In genomic region chr19:49851456-49852259, GRCh38 we compare ENCODE assay signal across 8 cellular contexts. TPM values are rescaled to one million over a fixed set of nuclear protein-coding genes. Genes with fewer than 3 reads are reported as not detected.
DNase-seq lines count a peak whose midpoint lies in the region; ATAC-seq and TF ChIP-seq lines count a peak whose summit lies in the region.

No MANE protein-coding gene starts in this region.

- intact Hi-C loops in adrenal gland (cut with DNase I), result no loop called here

- H3K79me2 ChIP-seq in smooth muscle cell (ENCODE audit: low read depth), result peaks cover 54% of the 10 kb centered on the region

- H3K9ac ChIP-seq in smooth muscle cell (ENCODE audit: low read depth), result peak overlapping the region; percentile 82

- peak overlapping the region in 2 of 4 donors; percentile 84 to 90 for H3K4me3 ChIP-seq in adrenal gland
- H3K4me3 ChIP-seq in iPS-18c (ENCODE audit: insufficient read depth, low read depth, low read length), result peak overlapping the region; percentile 94
- peak overlapping the region; percentile 86 for H3K4me3 ChIP-seq in smooth muscle cell

- TF ChIP-seq CTCF in adrenal gland (IDR thresholded peaks at IDR 0.05) (no peak), smooth muscle cell (IDR thresholded peaks at IDR 0.05; ENCODE audit: borderline replicate concordance, insufficient read depth, poor library complexity, severe bottlenecking) (no peak)

- TF ChIP-seq POLR2A in adrenal gland (IDR thresholded peaks at IDR 0.05), result no peak

- peak overlapping the region; percentile 90 for H3K4me2 ChIP-seq in smooth muscle cell

- H3K9me3 ChIP-seq in adrenal gland (replicated peaks in 1 of 3), result no peaks in the 10 kb centered on the region
- H3K9me3 ChIP-seq in iPS-18c (ENCODE audit: control insufficient read depth, insufficient read depth, low read length), result no peaks in the 10 kb centered on the region
- no peaks in the 10 kb centered on the region for H3K9me3 ChIP-seq in smooth muscle cell (replicated peaks; ENCODE audit: low read depth)

- H4K20me1 ChIP-seq in smooth muscle cell (ENCODE audit: low read depth), result peaks cover 55% of the 10 kb centered on the region

- H3K4me1 ChIP-seq in adrenal gland (replicated peaks in 1 of 2), result peaks cover 11 to 30% of the 10 kb centered on the region in 2 donors
- peaks cover 13% of the 10 kb centered on the region for H3K4me1 ChIP-seq in smooth muscle cell (ENCODE audit: low read depth)

- ATAC-seq in GM18870 (IDR thresholded peaks at IDR 0.05; ENCODE audit: unreplicated experiment), result no peak

- peak overlapping the region in 4 of 5 donors; percentile 96 to 99 (median 98) for H3K27ac ChIP-seq in adrenal gland
- peak overlapping the region; percentile 98 for H3K27ac ChIP-seq in smooth muscle cell (ENCODE audit: low read depth)

- DNase-seq in activated T-cell treated with anti-CD3 and anti-CD28 coated beads for 1 hour (ENCODE audit: low read depth), result peak; percentile 24
- no peak for DNase-seq in activated T-cell treated with anti-CD3 and anti-CD28 coated beads for 4 hours
- DNase-seq in NCI-H2171 treated with DMSO at 0.1 percent for 48 hours (lab: John Stamatoyannopoulos, UW), result peak; percentile 70
- peak; percentile 44 to 69 (median 58) for DNase-seq in adrenal gland
- DNase-seq in smooth muscle cell (lab: John Stamatoyannopoulos, UW; ENCODE audit: unreplicated experiment), result no peak
- no peak for DNase-seq in amniotic stem cell (lab: John Stamatoyannopoulos, UW)

- WGBS in adrenal gland, 4 donors, result 0 to 2% (median 1%) methylated on average over 13 to 78 of the region's 78 CpGs
- WGBS in smooth muscle cell (ENCODE audit: low lambda C conversion rate), result 5% methylated on average over 42 of the region's 78 CpGs

- peaks cover 0 to 21% of the 10 kb centered on the region in 2 donors for H3K36me3 ChIP-seq in adrenal gland (replicated peaks in 1 of 2)
- H3K36me3 ChIP-seq in smooth muscle cell (ENCODE audit: low read depth), result no peaks in the 10 kb centered on the region

- peaks cover 21% of the 10 kb centered on the region for H3F3A ChIP-seq in smooth muscle cell (ENCODE audit: low read depth)

- H3K27me3 ChIP-seq in adrenal gland, result no peaks in the 10 kb centered on the region
- H3K27me3 ChIP-seq in smooth muscle cell (ENCODE audit: low read depth), result no peaks in the 10 kb centered on the region

- H2AFZ ChIP-seq in smooth muscle cell (ENCODE audit: low read depth), result no peak overlapping the region

RNA-seq across cellular contexts. Expression of gene PTOV1, which starts 0.7 kb away (rescaled TPM):
- total RNA-seq in adrenal gland (100 to 1,000 TPM; 163 to 568 (median 275) TPM), smooth muscle cell (49.0 and 81.0 TPM in 2 replicates)
- polyA plus RNA-seq in adrenal gland (100 to 1,000 TPM in 2 of 3 donors, 10 to 100 TPM in 1; 78.7 to 620 (median 409) TPM), smooth muscle cell (256 and 266 TPM in 2 replicates)

RNA-seq across cellular contexts. Expression of gene PNKP, which starts 15.7 kb away (rescaled TPM):
- 100 to 1,000 TPM in 4 of 8 donors, 10 to 100 TPM in 4; 49.3 to 199 (median 100) TPM for total RNA-seq in adrenal gland
- 100 to 1,000 TPM in 2 of 3 donors, 10 to 100 TPM in 1; 40.7 to 344 (median 202) TPM for polyA plus RNA-seq in adrenal gland
- 15.3 and 19.4 TPM in 2 replicates for total RNA-seq in smooth muscle cell
- 42.4 and 53.6 TPM in 2 replicates for polyA plus RNA-seq in smooth muscle cell

RNA-seq across cellular contexts. Expression of gene AKT1S1, which starts 25.5 kb away (rescaled TPM):
- 10 to 100 TPM; 25.7 to 70.3 (median 45.7) TPM for total RNA-seq in adrenal gland
- polyA plus RNA-seq in adrenal gland, result 10 to 100 TPM; 66.0 to 89.6 (median 75.8) TPM
- total RNA-seq in smooth muscle cell, result 10.4 and 15.8 TPM in 2 replicates
- 60.2 and 72.2 TPM in 2 replicates for polyA plus RNA-seq in smooth muscle cell

RNA-seq across cellular contexts. Expression of gene TBC1D17, which starts 25.8 kb away (rescaled TPM):
- total RNA-seq in adrenal gland, result 100 to 1,000 TPM in 1 of 8 donors, 10 to 100 TPM in 7; 33.5 to 103 (median 51.4) TPM
- polyA plus RNA-seq in adrenal gland, result 100 to 1,000 TPM in 2 of 3 donors, 10 to 100 TPM in 1; 22.4 to 198 (median 113) TPM
- 7.1 and 9.2 TPM in 2 replicates for total RNA-seq in smooth muscle cell
- polyA plus RNA-seq in smooth muscle cell, result 41.8 and 45.7 TPM in 2 replicates

RNA-seq across cellular contexts. Expression of gene MED25, which starts 33.6 kb away (rescaled TPM):
- 100 to 1,000 TPM in 5 of 8 donors, 10 to 100 TPM in 3; 78.3 to 211 (median 107) TPM for total RNA-seq in adrenal gland
- 100 to 1,000 TPM in 2 of 3 donors, 10 to 100 TPM in 1; 71.2 to 457 (median 299) TPM for polyA plus RNA-seq in adrenal gland
- total RNA-seq in smooth muscle cell, result 16.9 and 20.4 TPM in 2 replicates
- polyA plus RNA-seq in smooth muscle cell, result 34.1 and 36.4 TPM in 2 replicates

Comparison
In these comparisons a context has a peak if more than half of its experiments do, and no peak if none do; other contexts are left out.
1. DNase-seq: peak in activated T-cell treated with anti-CD3 and anti-CD28 coated beads for 1 hour (single experiment), NCI-H2171 treated with DMSO at 0.1 percent for 48 hours (single experiment) and adrenal gland (7 of 7); none in activated T-cell treated with anti-CD3 and anti-CD28 coated beads for 4 hours (single experiment), smooth muscle cell (single experiment) and amniotic stem cell (single experiment).